ENCODE assay signal across 23 cellular contexts in genomic region chr16:86110134-86110533, GRCh38.
"Had no signal": no experiment of that assay in that cellular context is flagged by ENCODE, and none has a peak within 500 bp of the region (broad histone marks: within the 10 kb centered on the region; RNA-seq: fewer than 3 reads in every experiment).

No MANE protein-coding gene starts in this region.

- H3K27ac Mint-ChIP-seq: immature natural killer cell, memory B cell, mesothelial cell of epicardium, naive B cell had no signal

- H3K9me3 Mint-ChIP-seq: immature natural killer cell, memory B cell, mesothelial cell of epicardium had no signal

- FAIRE-seq: endothelial cell of umbilical vein, frontal cortex, kidney had no signal

- H3K4me1 Mint-ChIP-seq: immature natural killer cell, memory B cell, mesothelial cell of epicardium, naive B cell had no signal

- H3K4me3 Mint-ChIP-seq: immature natural killer cell, memory B cell, mesothelial cell of epicardium, naive B cell had no signal

- ATAC-seq: foreskin keratinocyte, gastroesophageal sphincter, left colon, left lobe of liver, mucosa of descending colon had no signal

- H3K36me3 Mint-ChIP-seq: immature natural killer cell, memory B cell, mesothelial cell of epicardium, naive B cell had no signal

- DNase-seq: colonic mucosa; dermis blood vessel endothelial cell; dorsolateral prefrontal cortex; effector CD4-positive, alpha-beta T cell; effector memory CD4-positive, alpha-beta T cell; foreskin keratinocyte; heart left ventricle; hypothalamus; immature natural killer cell; kidney glomerular epithelial cell; left colon; left ventricle myocardium inferior; mammary epithelial cell; mesendoderm; mucosa of descending colon; naive B cell had no signal
